26 cellular contexts compared by ENCODE assay signal in genomic region chr10:75695994-75696393, GRCh38.
"Had no signal": no experiment of that assay in that cellular context is flagged by ENCODE, and none has a peak within 500 bp of the region (broad histone marks: within the 10 kb centered on the region; RNA-seq: fewer than 3 reads in every experiment).

No MANE protein-coding gene starts in this region.

- H3K27ac ChIP-seq: stomach, suprapubic skin, testis, thoracic aorta, thyroid gland, tibial artery, tibial nerve, transverse colon, upper lobe of left lung, upper lobe of right lung, uterus, vagina had no signal

- ATAC-seq: stimulated activated effector memory CD8-positive, alpha-beta T cell treated with anti-CD3 and anti-CD28 coated beads, Interleukin-12 subunit alpha, Interleukin-12 subunit beta, amount 100 ng/mL, for 72 hours; stimulated activated memory B cell treated with anti-CD40 and anti-IgM and Interleukin-4, amounts not matched to agents 10 μg/mL and 1 μg/mL and 100 μg/mL, for 72 hours; stimulated activated naive B cell treated with anti-CD40 and anti-IgM and Interleukin-4, amounts not matched to agents 10 μg/mL and 1 μg/mL and 100 μg/mL, for 72 hours; stimulated activated naive CD8-positive, alpha-beta T cell treated with anti-CD3 and anti-CD28 coated beads, Interleukin-15, amount 100 ng/mL, for 72 hours; stimulated activated naive CD8-positive, alpha-beta T cell treated with anti-CD3 and anti-CD28 coated beads, Interleukin-15, Interleukin-2, amounts not matched to agents 100 U/mL and 50 U/mL, for 24 hours had no signal

- H3K9me3 ChIP-seq: suprapubic skin, testis, thoracic aorta, thyroid gland, transverse colon, upper lobe of left lung, upper lobe of right lung, uterus, vagina had no signal

- FAIRE-seq: urothelium cell line had no signal

- H3K4me1 ChIP-seq: stomach, suprapubic skin, testis, thyroid gland, tibial artery, tibial nerve, transverse colon, upper lobe of left lung, upper lobe of right lung, uterus, vagina had no signal

- H3K27me3 ChIP-seq: stomach, suprapubic skin, testis, thyroid gland, tibial artery, tibial nerve, transverse colon, upper lobe of left lung, upper lobe of right lung, uterus, vagina had no signal

- H3K4me3 ChIP-seq: stomach, suprapubic skin, testis, thoracic aorta, thyroid gland, tibial artery, tibial nerve, transverse colon, upper lobe of left lung, upper lobe of right lung, uterus, vagina had no signal

- DNase-seq: stimulated activated CD4-positive, alpha-beta T cell treated with anti-CD3 and anti-CD28 coated beads, Interleukin-2, amount 100 ng/mL, for 48 hours; stimulated activated CD4-positive, alpha-beta T cell treated with anti-CD3 and anti-CD28 coated beads, Interleukin-4, amount 100 ng/mL, for 1 hour; stimulated activated CD4-positive, alpha-beta T cell treated with anti-CD3 and anti-CD28 coated beads, Interleukin-4, amount 100 ng/mL, for 24 hours; stimulated activated CD4-positive, alpha-beta T cell treated with anti-CD3 and anti-CD28 coated beads, Interleukin-4, amount 100 ng/mL, for 4 hours; stimulated activated CD8-positive, alpha-beta memory T cell treated with anti-CD3 and anti-CD28 coated beads, Interleukin-4, amount 100 ng/mL, for 48 hours; stimulated activated naive B cell treated with anti-CD40 and anti-IgM and Interleukin-4, amounts not matched to agents 10 μg/mL and 1 μg/mL and 100 μg/mL, for 72 hours; stimulated activated naive CD4-positive, alpha-beta T cell; stimulated activated naive CD4-positive, alpha-beta T cell treated with Interleukin-2 at 50 U/mL for 16 hours; stimulated activated naive CD8-positive, alpha-beta T cell treated with anti-CD3 and anti-CD28 coated beads, Interleukin-15, amount 100 ng/mL, for 72 hours; stimulated activated naive CD8-positive, alpha-beta T cell treated with anti-CD3 and anti-CD28 coated beads, Interleukin-15, Interleukin-2, amounts not matched to agents 100 U/mL and 50 U/mL, for 24 hours; stomach; substantia nigra; testis; thyroid gland; tibial artery; transverse colon; upper lobe of left lung; upper lobe of right lung; uterus had no signal

- H3K36me3 ChIP-seq: stomach, suprapubic skin, thoracic aorta, thyroid gland, tibial artery, tibial nerve, transverse colon, upper lobe of left lung, upper lobe of right lung, uterus, vagina had no signal
